Comparison of ENCODE assay signal across 13 cellular contexts in genomic region chr14:99426796-99427346, GRCh38.
"Had no signal": no experiment of that assay in that cellular context is flagged by ENCODE, and none has a peak within 500 bp of the region (broad histone marks: within the 10 kb centered on the region; RNA-seq: fewer than 3 reads in every experiment).

No MANE protein-coding gene starts in this region.

- H3K27me3 Mint-ChIP-seq: natural killer cell treated with Interleukin-12 subunit alpha and Interleukin-12 subunit beta and Interleukin-15 and Interleukin-18, amount 100 ng/mL, for 72 hours; type B pancreatic cell had no signal

- H3K36me3 ChIP-seq: cardiac muscle cell, colonic mucosa had no signal

- H3K4me3 Mint-ChIP-seq: natural killer cell treated with Interleukin-12 subunit alpha and Interleukin-12 subunit beta and Interleukin-15 and Interleukin-18, amount 100 ng/mL, for 72 hours; type B pancreatic cell; WTC11 had no signal

- H3K27me3 ChIP-seq: cardiac muscle cell, colonic mucosa, gastroesophageal sphincter, sigmoid colon had no signal

- DNase-seq: activated CD4-positive, alpha-beta T cell treated with anti-CD3 and anti-CD28 coated beads for 48 hours; activated naive CD4-positive, alpha-beta T cell treated with Interleukin-2 at 50 U/mL for 16 hours; colonic mucosa; mammary epithelial cell; sigmoid colon; stimulated activated CD4-positive, alpha-beta T cell treated with anti-CD3 and anti-CD28 coated beads, Interleukin-12 subunit alpha, Interleukin-12 subunit beta, amount 100 ng/mL, for 4 hours; stimulated activated naive CD4-positive, alpha-beta T cell treated with Interleukin-2 at 50 U/mL for 16 hours had no signal

- H3K4me1 ChIP-seq: colonic mucosa had no signal

- H3K9me3 ChIP-seq: colonic mucosa had no signal

- H3K4me3 ChIP-seq: cardiac muscle cell, colonic mucosa, gastroesophageal sphincter, sigmoid colon had no signal

- H3K27ac Mint-ChIP-seq: type B pancreatic cell had no signal

- H3K27ac ChIP-seq: cardiac muscle cell, colonic mucosa, gastroesophageal sphincter, sigmoid colon had no signal

- ATAC-seq: gastroesophageal sphincter; left lobe of liver; natural killer cell treated with Interleukin-12 subunit alpha and Interleukin-12 subunit beta and Interleukin-15 and Interleukin-18, amount 100 ng/mL, for 72 hours; WTC11 had no signal

- H3K9me3 Mint-ChIP-seq: natural killer cell treated with Interleukin-12 subunit alpha and Interleukin-12 subunit beta and Interleukin-15 and Interleukin-18, amount 100 ng/mL, for 72 hours; type B pancreatic cell had no signal
